ENCODE assay signal across 9 cellular contexts in genomic region chr17:37506678-37507077, GRCh38. TPM values are rescaled to one million over a fixed set of nuclear protein-coding genes. Genes with fewer than 3 reads are reported as not detected.
DNase-seq lines count a peak whose midpoint lies in the region; ATAC-seq and TF ChIP-seq lines count a peak whose summit lies in the region.
"Had no signal": no experiment of that assay in that cellular context is flagged by ENCODE, and none has a peak within 500 bp of the region (broad histone marks: within the 10 kb centered on the region; RNA-seq: fewer than 3 reads in every experiment).

No MANE protein-coding gene starts in this region.

- peaks cover 75% of the 10 kb centered on the region for H3K79me2 ChIP-seq in MM.1S (ENCODE audit: low read length)

- no peaks in the 10 kb centered on the region for H3K27me3 Mint-ChIP-seq in activated T-helper 17 cell treated with anti-CD3 and anti-CD28 coated beads, Interleukin-2, amount 50 U/mL, for 72 hours

- no peaks in the 10 kb centered on the region for H3K9me2 ChIP-seq in MM.1S (replicated peaks; ENCODE audit: insufficient read depth, low read length)

- intact Hi-C loops in upper lobe of right lung (cut with DNase I) = no loop called here

- no peaks in the 10 kb centered on the region for H3K9me3 ChIP-seq in MM.1S (replicated peaks; ENCODE audit: insufficient read depth, low read length)
- H3K9me3 ChIP-seq in upper lobe of right lung = no peaks in the 10 kb centered on the region
- H3K9me3 ChIP-seq: BLaER1 treated with 17β-estradiol and CSF1 and Interleukin-3, amounts not matched to agents 10 nM and 100 nM had no signal

- H3K4me1 ChIP-seq in MM.1S (ENCODE audit: low read length) (no peaks in the 10 kb centered on the region), upper lobe of right lung (no peaks in the 10 kb centered on the region)

- no peak overlapping the region for H3K4me2 ChIP-seq in MM.1S (ENCODE audit: low read depth, low read length)
- H3K4me2 ChIP-seq: BLaER1 treated with 17β-estradiol and CSF1 and Interleukin-3, amounts not matched to agents 10 nM and 100 nM had no signal

- no peak overlapping the region for H3K4me3 Mint-ChIP-seq in activated T-helper 17 cell treated with anti-CD3 and anti-CD28 coated beads, Interleukin-2, amount 50 U/mL, for 72 hours

- H3K27ac Mint-ChIP-seq in activated T-helper 17 cell treated with anti-CD3 and anti-CD28 coated beads, Interleukin-2, amount 50 U/mL, for 72 hours = no peak overlapping the region

- no peak overlapping the region for H2AFZ ChIP-seq in MM.1S (ENCODE audit: low read length)

- TF ChIP-seq CTCF in MM.1S (IDR thresholded peaks at IDR 0.05; ENCODE audit: low read length) (peak; percentile 42), upper lobe of right lung (IDR thresholded peaks at IDR 0.05) (peak; percentile 32)

- no peak overlapping the region for H3K9ac ChIP-seq in MM.1S (ENCODE audit: low read length)
- H3K9ac ChIP-seq: BLaER1 treated with 17β-estradiol and CSF1 and Interleukin-3, amounts not matched to agents 10 nM and 100 nM had no signal

- TF ChIP-seq POLR2A in GM18505 (IDR thresholded peaks at IDR 0.05; ENCODE audit: borderline replicate concordance, extremely low read depth, insufficient read depth, insufficient read length) = no peak

- H3K27me3 ChIP-seq in MM.1S (replicated peaks; ENCODE audit: insufficient read depth, low read length) = no peaks in the 10 kb centered on the region
- no peaks in the 10 kb centered on the region for H3K27me3 ChIP-seq in upper lobe of right lung
- H3K27me3 ChIP-seq: BLaER1 treated with 17β-estradiol and CSF1 and Interleukin-3, amounts not matched to agents 10 nM and 100 nM had no signal

- DNase-seq in NCI-H1417 (lab: John Stamatoyannopoulos, UW) = peak in 2 of 3 experiments; percentile 15 to 51
- no peak for DNase-seq in NCI-H1417 treated with DMSO at 0.1 percent for 48 hours (lab: John Stamatoyannopoulos, UW)
- peak; percentile 20 for DNase-seq in MM.1S
- DNase-seq in hippocampal formation (lab: John Stamatoyannopoulos, UW) = peak; percentile 31 to 47
- DNase-seq in upper lobe of right lung = no peak

- peaks cover 9% of the 10 kb centered on the region for H3K36me3 Mint-ChIP-seq in activated T-helper 17 cell treated with anti-CD3 and anti-CD28 coated beads, Interleukin-2, amount 50 U/mL, for 72 hours (ENCODE audit: low read depth)

- H3K36me3 ChIP-seq in MM.1S (replicated peaks; ENCODE audit: insufficient read depth, low read length) (no peaks in the 10 kb centered on the region), upper lobe of right lung (no peaks in the 10 kb centered on the region)

- ATAC-seq in activated T-helper 17 cell treated with anti-CD3 and anti-CD28 coated beads, Interleukin-2, amount 50 U/mL, for 72 hours (replicated peaks) = peak; percentile 32
- ATAC-seq in upper lobe of right lung = peak; percentile 53
- no peak for ATAC-seq in GM18505 (IDR thresholded peaks at IDR 0.05; ENCODE audit: unreplicated experiment)
- no peak for ATAC-seq in GM19035 (IDR thresholded peaks at IDR 0.05; ENCODE audit: unreplicated experiment)

- H3F3A ChIP-seq in MM.1S (ENCODE audit: insufficient read depth, low read length) = no peaks in the 10 kb centered on the region

- H4K20me1 ChIP-seq in MM.1S (ENCODE audit: insufficient read depth, low read length) = no peaks in the 10 kb centered on the region

- H3K4me1 Mint-ChIP-seq in activated T-helper 17 cell treated with anti-CD3 and anti-CD28 coated beads, Interleukin-2, amount 50 U/mL, for 72 hours = peaks cover 8% of the 10 kb centered on the region

- no peaks in the 10 kb centered on the region for H3K9me3 Mint-ChIP-seq in activated T-helper 17 cell treated with anti-CD3 and anti-CD28 coated beads, Interleukin-2, amount 50 U/mL, for 72 hours

- H3K27ac ChIP-seq in MM.1S (ENCODE audit: low read length) (no peak overlapping the region), upper lobe of right lung (no peak overlapping the region)
- H3K27ac ChIP-seq: BLaER1 treated with 17β-estradiol and CSF1 and Interleukin-3, amounts not matched to agents 10 nM and 100 nM had no signal

- H3K4me3 ChIP-seq in MM.1S (ENCODE audit: low read length) (no peak overlapping the region), upper lobe of right lung (no peak overlapping the region)
- H3K4me3 ChIP-seq: BLaER1 treated with 17β-estradiol and CSF1 and Interleukin-3, amounts not matched to agents 10 nM and 100 nM had no signal

RNA-seq across cellular contexts. Expression of gene DUSP14, which starts 17.0 kb away (rescaled TPM):
- 10 to 100 TPM; 13.7 to 20.1 TPM for total RNA-seq in activated T-helper 17 cell treated with anti-CD3 and anti-CD28 coated beads, Interleukin-2, amount 50 U/mL, for 72 hours
- 9.0 TPM for total RNA-seq in upper lobe of right lung

Comparison
In these comparisons a context has a peak if more than half of its experiments do, and no peak if none do; other contexts are left out.
1. DNase-seq: peak in NCI-H1417 (2 of 3), MM.1S (single experiment) and hippocampal formation (2 of 2); none in NCI-H1417 treated with DMSO at 0.1 percent for 48 hours (single experiment) and upper lobe of right lung (single experiment).
2. ATAC-seq: peak in activated T-helper 17 cell treated with anti-CD3 and anti-CD28 coated beads, Interleukin-2, amount 50 U/mL, for 72 hours (single experiment) and upper lobe of right lung (single experiment); none in GM18505 (single experiment) and GM19035 (single experiment).